8 cellular contexts compared by ENCODE assay signal in the genomic region with DNA sequence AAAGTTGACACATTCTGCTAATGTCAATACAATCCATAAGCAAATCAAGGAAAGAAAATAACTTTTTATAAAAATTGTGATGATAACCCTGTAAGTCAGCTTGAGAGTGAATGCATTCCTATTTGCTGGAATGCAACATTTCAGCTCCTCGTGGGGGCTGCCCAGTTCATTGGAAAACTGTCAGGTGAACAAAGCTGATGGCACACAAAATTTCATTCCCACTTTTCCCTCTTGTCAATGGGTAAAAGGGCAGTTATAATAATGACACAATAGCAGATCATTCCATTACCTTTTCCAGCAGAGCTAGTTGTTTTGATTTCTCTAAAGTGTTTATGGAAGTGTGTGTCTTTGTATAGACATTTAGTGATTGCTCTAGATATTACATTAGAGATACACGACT.
"Had no signal": no experiment of that assay in that cellular context is flagged by ENCODE, and none has a peak within 500 bp of the region (broad histone marks: within the 10 kb centered on the region; RNA-seq: fewer than 3 reads in every experiment).

No MANE protein-coding gene starts in this region.

- H3K27ac ChIP-seq: GM23248 had no signal

- H3K9me3 ChIP-seq: HAP-1 had no signal

- H3K4me3 ChIP-seq: GM23248, GM23338, HAP-1 had no signal

- H3K9ac ChIP-seq: GM23248 had no signal

- H3K4me1 ChIP-seq: HAP-1 had no signal

- H3K4me2 ChIP-seq: GM23338 had no signal

- H3K36me3 ChIP-seq: HAP-1 had no signal

- H2AFZ ChIP-seq: GM23248, GM23338 had no signal

- DNase-seq: GM23248, GOT3, H7, H9, HCEC 1CT, HFFc6 had no signal
